ENCODE assay signal across 15 cellular contexts in the genomic region with DNA sequence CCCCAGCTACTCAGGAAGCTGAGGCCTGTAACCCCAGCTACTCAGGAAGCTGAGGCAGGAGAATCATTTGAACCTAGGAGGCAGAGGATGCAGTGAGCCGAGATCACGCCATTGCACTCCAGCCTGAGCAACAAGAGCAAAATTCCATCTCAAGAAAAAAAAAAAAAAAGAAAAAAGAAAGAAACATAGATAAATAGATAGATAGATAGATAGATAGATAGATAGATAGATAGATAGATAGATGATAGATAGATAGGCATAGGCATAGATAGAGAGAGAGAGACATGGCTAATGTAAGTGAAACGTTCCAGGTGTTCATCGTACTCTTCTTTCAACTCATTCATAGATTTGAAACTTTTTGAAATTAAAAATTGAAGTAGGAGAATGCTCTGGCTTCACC. TPM values are rescaled to one million over a fixed set of nuclear protein-coding genes. Genes with fewer than 3 reads are reported as not detected.
"Had no signal": no experiment of that assay in that cellular context is flagged by ENCODE, and none has a peak within 500 bp of the region (broad histone marks: within the 10 kb centered on the region; RNA-seq: fewer than 3 reads in every experiment).

No MANE protein-coding gene starts in this region.

RNA-seq across cellular contexts. Expression of a gene that starts 35.3 kb away (rescaled TPM):
- total RNA-seq: stomach, subcutaneous adipose tissue, suprapubic skin, temporal lobe, testis, thoracic aorta, thyroid gland, tibial nerve, transverse colon, upper lobe of left lung, upper lobe of right lung, ureter, urinary bladder, uterus, vagina had no signal
- polyA plus RNA-seq: urinary bladder had no signal

RNA-seq across cellular contexts. Expression of a gene that starts 46.0 kb away (rescaled TPM):
- total RNA-seq: subcutaneous adipose tissue, suprapubic skin, temporal lobe, thoracic aorta, thyroid gland, tibial nerve, transverse colon, upper lobe of left lung, upper lobe of right lung, uterus, vagina had no signal
